Comparison of ENCODE assay signal across 8 cellular contexts in genomic region chr3:195989921-195990840, GRCh38.
A peak's percentile ranks its signal among the peaks of the same experiment; 100 is the strongest.
DNase-seq lines count a peak whose midpoint lies in the region; ATAC-seq and TF ChIP-seq lines count a peak whose summit lies in the region.
"Not testable (repeated sequence)": the region's sequence is repeated elsewhere in the genome, so short reads cannot be mapped to it uniquely, and the experiment has no call there.

No MANE protein-coding gene starts in this region.

- DNase-seq in A673 (ENCODE audit: low spot score): peak; percentile 90
- peak; percentile 93 for DNase-seq in OCI-LY7 (ENCODE audit: low spot score)
- peak; percentile 94 for DNase-seq in activated T-cell treated with anti-CD3 and anti-CD28 coated beads, Interleukin-2, amount 50 U/mL, for 4 hours
- DNase-seq in epithelial cell of esophagus (ENCODE audit: low read depth): peak; percentile 72
- DNase-seq in lung (ENCODE audit: low spot score): peak; percentile 93
- DNase-seq in stimulated activated CD4-positive, alpha-beta T cell treated with anti-CD3 and anti-CD28 coated beads, Interleukin-1b, Interleukin-23, amount 100 ng/mL, for 1 hour (ENCODE audit: low read depth in 2 of 2): peak; percentile 87 to 90

- not testable (repeated sequence) for H3K79me2 ChIP-seq in OCI-LY7 (ENCODE audit: insufficient read depth, low read depth, low read length)

- H3K27ac ChIP-seq in A673 (ENCODE audit: low read depth, low read length, poor library complexity, severe bottlenecking) (peak overlapping the region; percentile 80), lung (ENCODE audit: low read depth in 1 of 2, low read length in 1 of 2) (peak overlapping the region; percentile 72 to 82)
- not testable (repeated sequence) for H3K27ac ChIP-seq in OCI-LY7 (ENCODE audit: low read depth, low read length, poor library complexity, severe bottlenecking)

- H3K27me3 ChIP-seq in A673 (replicated peaks; ENCODE audit: insufficient read depth, low read depth, low read length, poor library complexity); lung (ENCODE audit: control insufficient read depth, insufficient read depth): not testable (repeated sequence)

- ATAC-seq in GM18873 (IDR thresholded peaks at IDR 0.05; ENCODE audit: low FRiP score, unreplicated experiment) (peak; percentile 49), HG02938 (IDR thresholded peaks at IDR 0.05; ENCODE audit: unreplicated experiment) (peak; percentile 63), lung (ENCODE audit: insufficient read depth, low FRiP score) (peak; percentile 96)
- peak; percentile 95 to 96 for ATAC-seq in activated T-cell treated with anti-CD3 and anti-CD28 coated beads, Interleukin-2, amount 50 U/mL, for 4 hours

- not testable (repeated sequence) for H3K4me1 Mint-ChIP-seq in activated T-cell treated with anti-CD3 and anti-CD28 coated beads, Interleukin-2, amount 50 U/mL, for 4 hours (ENCODE audit: low read depth)

- intact Hi-C loops in A673 (cut with micrococcal nuclease; ENCODE audit: unreplicated experiment): not testable (repeated sequence)
- intact Hi-C loops in OCI-LY7 (cut with micrococcal nuclease; ENCODE audit: unreplicated experiment): loop anchor here (5.0 kb wide), 2 partner anchors 138 to 243 kb away; no protein-coding TSS in a partner anchor

- H3K36me3 Mint-ChIP-seq in activated T-cell treated with anti-CD3 and anti-CD28 coated beads, Interleukin-2, amount 50 U/mL, for 4 hours (ENCODE audit: insufficient read depth): not testable (repeated sequence)

- WGBS in lung, 2 donors: 1 to 2% methylated on average over 63 to 89 of the region's 107 CpGs

- not testable (repeated sequence) for H3K36me3 ChIP-seq in A673 (ENCODE audit: insufficient read depth, low read length, poor library complexity, severe bottlenecking); OCI-LY7 (ENCODE audit: insufficient read depth, low read length); lung (ENCODE audit: control insufficient read depth in 2 of 2, insufficient read depth in 2 of 2, low read length in 2 of 2)

- POLR2A ChIA-PET in A673 (lab: Charles Lee; ENCODE audit: low non-redundant PET); OCI-LY7 (lab: Charles Lee): not testable (repeated sequence)

- peak overlapping the region; percentile 91 for H2AFZ ChIP-seq in OCI-LY7 (ENCODE audit: low read length)

- H3K27me3 Mint-ChIP-seq in activated T-cell treated with anti-CD3 and anti-CD28 coated beads, Interleukin-2, amount 50 U/mL, for 4 hours (ENCODE audit: low read depth): not testable (repeated sequence)

- H3K9me2 ChIP-seq in OCI-LY7 (ENCODE audit: insufficient read depth, low read length): not testable (repeated sequence)

- H3K9me3 Mint-ChIP-seq in activated T-cell treated with anti-CD3 and anti-CD28 coated beads, Interleukin-2, amount 50 U/mL, for 4 hours: not testable (repeated sequence)

- peak overlapping the region; percentile 65 for H3K4me2 ChIP-seq in OCI-LY7 (ENCODE audit: low read length)

- TF ChIP-seq CTCF in A673 (conservative IDR thresholded peaks at IDR 0.05; ENCODE audit: low read depth, low read length); OCI-LY7 (conservative IDR thresholded peaks at IDR 0.05; ENCODE audit: low read length); epithelial cell of esophagus (IDR thresholded peaks at IDR 0.05; ENCODE audit: insufficient read depth, low read depth, low read length, missing control alignments); lung (IDR thresholded peaks at IDR 0.05; ENCODE audit: control extremely low read depth, extremely low read depth): not testable (repeated sequence)

- CTCF ChIA-PET in A673 (lab: Charles Lee); OCI-LY7 (lab: Charles Lee; ENCODE audit: unreplicated experiment): not testable (repeated sequence)

- peak overlapping the region; percentile 79 for H3K4me3 Mint-ChIP-seq in activated T-cell treated with anti-CD3 and anti-CD28 coated beads, Interleukin-2, amount 50 U/mL, for 4 hours

- not testable (repeated sequence) for H3K9me3 ChIP-seq in A673 (ENCODE audit: low read depth, low read length, poor library complexity, severe bottlenecking); OCI-LY7 (ENCODE audit: low read length); lung (ENCODE audit: control insufficient read depth in 2 of 2, insufficient read depth in 1 of 2, low read length in 1 of 2)

- H4K20me1 ChIP-seq in OCI-LY7 (ENCODE audit: insufficient read depth, low read length): not testable (repeated sequence)

- not testable (repeated sequence) for H3K4me1 ChIP-seq in A673 (ENCODE audit: insufficient read depth, low read length, poor library complexity, severe bottlenecking); OCI-LY7 (ENCODE audit: insufficient read depth, low read length, poor library complexity, severe bottlenecking); lung (ENCODE audit: control insufficient read depth in 2 of 2, insufficient read depth in 2 of 2, low read length in 2 of 2)

- H3K4me3 ChIP-seq in A673 (ENCODE audit: low read depth, low read length, poor library complexity, severe bottlenecking): peak overlapping the region; percentile 64
- H3K4me3 ChIP-seq in OCI-LY7 (ENCODE audit: low read depth, low read length, poor library complexity, severe bottlenecking): peak overlapping the region; percentile 80
- H3K4me3 ChIP-seq in epithelial cell of esophagus (ENCODE audit: low read length): peak overlapping the region; percentile 54
- H3K4me3 ChIP-seq in lung: peak overlapping the region; percentile 67

- BruUV-seq in A673 (replicated peaks; lab: Mats Ljungman, UMichigan): not testable (repeated sequence)
- BruUV-seq in OCI-LY7 (replicated peaks; lab: Mats Ljungman, UMichigan): TSS peak; percentile 65
